In the genomic region with DNA sequence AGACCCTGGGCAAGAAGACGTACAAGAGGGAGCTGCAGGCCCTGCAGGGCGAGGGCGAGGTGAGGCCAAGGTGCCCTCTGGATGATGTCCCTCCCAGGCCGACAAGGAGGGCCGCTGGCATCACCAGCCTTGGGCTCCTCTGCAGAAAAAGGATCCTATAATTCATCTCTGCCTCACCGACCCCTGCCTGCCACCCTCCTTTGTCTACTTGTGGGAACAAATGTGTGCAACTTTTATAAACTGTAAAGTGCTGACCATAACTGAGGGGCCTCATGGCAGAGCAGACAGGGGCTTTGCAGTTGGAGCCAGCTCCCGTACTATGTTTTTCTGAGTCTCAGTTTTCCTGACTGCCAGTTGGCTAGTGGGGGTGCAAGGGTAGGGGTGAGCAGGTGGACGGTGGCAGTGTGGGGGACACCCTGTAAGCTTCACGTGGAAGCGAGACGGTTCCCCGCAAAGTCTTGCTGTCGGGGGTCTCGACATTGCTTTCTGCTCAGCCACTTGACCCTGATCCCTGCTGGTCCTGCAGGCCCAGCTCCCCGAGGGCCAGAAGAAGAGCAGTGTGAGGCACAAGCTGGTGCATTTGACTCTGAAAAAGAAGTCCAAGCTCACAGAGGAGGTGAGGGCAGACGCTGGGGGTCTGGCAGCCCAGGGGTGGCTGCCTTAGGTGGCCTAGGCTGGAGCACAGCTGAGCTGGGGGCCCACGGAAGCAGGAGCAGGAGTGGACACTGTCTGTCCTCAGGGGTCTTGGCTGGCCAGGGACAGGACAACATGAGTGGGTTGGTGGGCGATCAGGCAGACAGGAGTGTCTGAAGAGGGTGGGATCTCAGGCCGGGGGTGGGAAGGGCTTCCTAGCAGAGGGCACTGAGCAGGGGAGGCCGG, we compare ENCODE assay signal across 1 cellular context.
TF ChIP-seq lines count a peak whose summit lies in the region.

No MANE protein-coding gene starts in this region.

TF ChIP-seq in WTC11, 78 proteins besides CTCF, POLR2A, EP300 and RAD21 (continued from another document):
- TF ChIP-seq, protein P1, sequence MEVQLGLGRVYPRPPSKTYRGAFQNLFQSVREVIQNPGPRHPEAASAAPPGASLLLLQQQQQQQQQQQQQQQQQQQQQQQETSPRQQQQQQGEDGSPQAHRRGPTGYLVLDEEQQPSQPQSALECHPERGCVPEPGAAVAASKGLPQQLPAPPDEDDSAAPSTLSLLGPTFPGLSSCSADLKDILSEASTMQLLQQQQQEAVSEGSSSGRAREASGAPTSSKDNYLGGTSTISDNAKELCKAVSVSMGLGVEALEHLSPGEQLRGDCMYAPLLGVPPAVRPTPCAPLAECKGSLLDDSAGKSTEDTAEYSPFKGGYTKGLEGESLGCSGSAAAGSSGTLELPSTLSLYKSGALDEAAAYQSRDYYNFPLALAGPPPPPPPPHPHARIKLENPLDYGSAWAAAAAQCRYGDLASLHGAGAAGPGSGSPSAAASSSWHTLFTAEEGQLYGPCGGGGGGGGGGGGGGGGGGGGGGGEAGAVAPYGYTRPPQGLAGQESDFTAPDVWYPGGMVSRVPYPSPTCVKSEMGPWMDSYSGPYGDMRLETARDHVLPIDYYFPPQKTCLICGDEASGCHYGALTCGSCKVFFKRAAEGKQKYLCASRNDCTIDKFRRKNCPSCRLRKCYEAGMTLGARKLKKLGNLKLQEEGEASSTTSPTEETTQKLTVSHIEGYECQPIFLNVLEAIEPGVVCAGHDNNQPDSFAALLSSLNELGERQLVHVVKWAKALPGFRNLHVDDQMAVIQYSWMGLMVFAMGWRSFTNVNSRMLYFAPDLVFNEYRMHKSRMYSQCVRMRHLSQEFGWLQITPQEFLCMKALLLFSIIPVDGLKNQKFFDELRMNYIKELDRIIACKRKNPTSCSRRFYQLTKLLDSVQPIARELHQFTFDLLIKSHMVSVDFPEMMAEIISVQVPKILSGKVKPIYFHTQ (CRISPR knock-in tag; IDR thresholded peaks at IDR 0.05) = no peak
- TF ChIP-seq, protein P2, sequence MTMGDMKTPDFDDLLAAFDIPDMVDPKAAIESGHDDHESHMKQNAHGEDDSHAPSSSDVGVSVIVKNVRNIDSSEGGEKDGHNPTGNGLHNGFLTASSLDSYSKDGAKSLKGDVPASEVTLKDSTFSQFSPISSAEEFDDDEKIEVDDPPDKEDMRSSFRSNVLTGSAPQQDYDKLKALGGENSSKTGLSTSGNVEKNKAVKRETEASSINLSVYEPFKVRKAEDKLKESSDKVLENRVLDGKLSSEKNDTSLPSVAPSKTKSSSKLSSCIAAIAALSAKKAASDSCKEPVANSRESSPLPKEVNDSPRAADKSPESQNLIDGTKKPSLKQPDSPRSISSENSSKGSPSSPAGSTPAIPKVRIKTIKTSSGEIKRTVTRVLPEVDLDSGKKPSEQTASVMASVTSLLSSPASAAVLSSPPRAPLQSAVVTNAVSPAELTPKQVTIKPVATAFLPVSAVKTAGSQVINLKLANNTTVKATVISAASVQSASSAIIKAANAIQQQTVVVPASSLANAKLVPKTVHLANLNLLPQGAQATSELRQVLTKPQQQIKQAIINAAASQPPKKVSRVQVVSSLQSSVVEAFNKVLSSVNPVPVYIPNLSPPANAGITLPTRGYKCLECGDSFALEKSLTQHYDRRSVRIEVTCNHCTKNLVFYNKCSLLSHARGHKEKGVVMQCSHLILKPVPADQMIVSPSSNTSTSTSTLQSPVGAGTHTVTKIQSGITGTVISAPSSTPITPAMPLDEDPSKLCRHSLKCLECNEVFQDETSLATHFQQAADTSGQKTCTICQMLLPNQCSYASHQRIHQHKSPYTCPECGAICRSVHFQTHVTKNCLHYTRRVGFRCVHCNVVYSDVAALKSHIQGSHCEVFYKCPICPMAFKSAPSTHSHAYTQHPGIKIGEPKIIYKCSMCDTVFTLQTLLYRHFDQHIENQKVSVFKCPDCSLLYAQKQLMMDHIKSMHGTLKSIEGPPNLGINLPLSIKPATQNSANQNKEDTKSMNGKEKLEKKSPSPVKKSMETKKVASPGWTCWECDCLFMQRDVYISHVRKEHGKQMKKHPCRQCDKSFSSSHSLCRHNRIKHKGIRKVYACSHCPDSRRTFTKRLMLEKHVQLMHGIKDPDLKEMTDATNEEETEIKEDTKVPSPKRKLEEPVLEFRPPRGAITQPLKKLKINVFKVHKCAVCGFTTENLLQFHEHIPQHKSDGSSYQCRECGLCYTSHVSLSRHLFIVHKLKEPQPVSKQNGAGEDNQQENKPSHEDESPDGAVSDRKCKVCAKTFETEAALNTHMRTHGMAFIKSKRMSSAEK (CRISPR knock-in tag; IDR thresholded peaks at IDR 0.05; ENCODE audit: borderline replicate concordance) = no peak
- TF ChIP-seq, protein P3, sequence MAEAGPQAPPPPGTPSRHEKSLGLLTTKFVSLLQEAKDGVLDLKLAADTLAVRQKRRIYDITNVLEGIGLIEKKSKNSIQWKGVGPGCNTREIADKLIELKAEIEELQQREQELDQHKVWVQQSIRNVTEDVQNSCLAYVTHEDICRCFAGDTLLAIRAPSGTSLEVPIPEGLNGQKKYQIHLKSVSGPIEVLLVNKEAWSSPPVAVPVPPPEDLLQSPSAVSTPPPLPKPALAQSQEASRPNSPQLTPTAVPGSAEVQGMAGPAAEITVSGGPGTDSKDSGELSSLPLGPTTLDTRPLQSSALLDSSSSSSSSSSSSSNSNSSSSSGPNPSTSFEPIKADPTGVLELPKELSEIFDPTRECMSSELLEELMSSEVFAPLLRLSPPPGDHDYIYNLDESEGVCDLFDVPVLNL (CRISPR knock-in tag; IDR thresholded peaks at IDR 0.05; ENCODE audit: borderline replicate concordance, low read depth) = no peak
- TF ChIP-seq, protein P4, sequence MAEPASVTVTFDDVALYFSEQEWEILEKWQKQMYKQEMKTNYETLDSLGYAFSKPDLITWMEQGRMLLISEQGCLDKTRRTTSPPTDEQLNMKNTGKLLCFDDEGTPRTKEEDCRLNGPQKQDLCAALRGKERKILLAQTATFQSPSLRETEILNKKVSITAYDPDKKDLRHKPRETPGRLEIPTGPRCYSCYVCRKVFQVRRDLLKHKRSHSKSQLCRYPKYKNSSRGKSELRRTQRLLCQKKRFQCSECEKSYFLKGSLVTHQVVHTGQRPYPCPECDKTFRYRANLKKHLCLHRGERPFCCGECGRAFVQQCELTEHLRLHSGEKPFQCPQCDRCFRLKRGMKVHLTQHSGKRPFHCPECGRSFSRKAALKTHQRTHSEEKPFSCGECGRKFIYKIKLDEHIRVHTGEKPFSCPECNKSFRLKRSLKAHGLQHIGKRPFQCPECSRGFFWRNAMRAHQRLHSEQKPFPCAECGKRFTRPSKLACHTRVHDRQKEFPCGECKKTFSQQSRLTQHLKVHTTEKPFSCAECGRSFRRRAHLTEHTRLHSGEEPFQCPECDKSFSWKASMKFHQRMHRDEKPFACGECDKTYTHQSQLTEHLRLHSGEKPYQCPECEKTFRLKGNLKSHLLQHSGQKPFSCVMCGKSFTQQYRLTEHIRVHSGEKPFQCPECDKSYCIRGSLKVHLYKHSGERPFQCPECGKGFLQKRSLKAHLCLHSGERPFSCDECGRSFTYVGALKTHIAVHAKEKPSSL (CRISPR knock-in tag; conservative IDR thresholded peaks at IDR 0.05) = no peak
- TF ChIP-seq, protein P5, sequence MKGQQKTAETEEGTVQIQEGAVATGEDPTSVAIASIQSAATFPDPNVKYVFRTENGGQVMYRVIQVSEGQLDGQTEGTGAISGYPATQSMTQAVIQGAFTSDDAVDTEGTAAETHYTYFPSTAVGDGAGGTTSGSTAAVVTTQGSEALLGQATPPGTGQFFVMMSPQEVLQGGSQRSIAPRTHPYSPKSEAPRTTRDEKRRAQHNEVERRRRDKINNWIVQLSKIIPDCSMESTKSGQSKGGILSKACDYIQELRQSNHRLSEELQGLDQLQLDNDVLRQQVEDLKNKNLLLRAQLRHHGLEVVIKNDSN (CRISPR knock-in tag; IDR thresholded peaks at IDR 0.05) = no peak
- TF ChIP-seq ETV6 (CRISPR knock-in tag; IDR thresholded peaks at IDR 0.05) (no peak), NFE2L1 (CRISPR knock-in tag; IDR thresholded peaks at IDR 0.05) (no peak), CREM (CRISPR knock-in tag; IDR thresholded peaks at IDR 0.05) (no peak), SMAD4 (CRISPR knock-in tag; IDR thresholded peaks at IDR 0.05) (no peak), ZNF138 (CRISPR knock-in tag; conservative IDR thresholded peaks at IDR 0.05) (no peak)
- TF ChIP-seq, protein P6, sequence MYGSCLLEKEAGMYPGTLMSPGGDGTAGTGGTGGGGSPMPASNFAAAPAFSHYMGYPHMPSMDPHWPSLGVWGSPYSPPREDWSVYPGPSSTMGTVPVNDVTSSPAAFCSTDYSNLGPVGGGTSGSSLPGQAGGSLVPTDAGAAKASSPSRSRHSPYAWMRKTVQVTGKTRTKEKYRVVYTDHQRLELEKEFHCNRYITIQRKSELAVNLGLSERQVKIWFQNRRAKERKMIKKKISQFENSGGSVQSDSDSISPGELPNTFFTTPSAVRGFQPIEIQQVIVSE (CRISPR knock-in tag; IDR thresholded peaks at IDR 0.05; ENCODE audit: borderline replicate concordance) = no peak
